Comparison of ENCODE assay signal across 19 cellular contexts in the genomic region with DNA sequence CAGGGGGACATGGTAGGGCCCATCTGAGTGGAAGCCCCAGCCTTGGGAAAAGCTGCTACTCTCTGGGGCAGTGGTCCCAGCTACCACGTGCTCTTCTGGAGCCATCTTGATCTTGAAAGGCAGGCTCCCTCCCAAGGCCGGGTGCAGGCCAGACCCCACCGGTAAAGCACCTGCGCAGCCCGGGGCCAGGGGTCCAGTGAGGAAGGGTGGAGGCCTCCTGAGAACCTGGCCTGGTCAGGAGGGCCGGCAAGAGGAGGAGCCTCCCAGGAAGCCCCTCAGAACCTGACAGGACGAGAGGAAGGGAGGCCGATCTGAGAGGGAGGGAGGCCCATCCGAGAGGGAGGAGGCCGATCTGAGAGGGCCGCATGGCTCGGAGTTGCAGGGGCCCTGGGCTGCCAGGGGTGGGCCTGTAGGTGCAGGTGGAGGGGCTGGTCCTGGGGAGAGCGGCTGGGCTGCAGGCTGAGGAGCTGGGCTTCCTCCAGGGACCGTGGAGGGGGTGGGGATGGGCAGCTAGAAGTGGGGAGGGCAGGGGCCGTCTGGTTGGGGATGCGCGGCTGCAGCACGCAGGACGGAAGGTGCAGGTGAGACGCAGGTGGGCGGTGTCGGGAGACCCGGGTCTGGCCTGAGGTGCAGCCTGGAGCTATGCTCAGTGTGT. TPM values are rescaled to one million over a fixed set of nuclear protein-coding genes. Genes with fewer than 3 reads are reported as not detected.
DNase-seq lines count a peak whose midpoint lies in the region; ATAC-seq, FAIRE-seq and TF ChIP-seq lines count a peak whose summit lies in the region.
"Had no signal": no experiment of that assay in that cellular context is flagged by ENCODE, and none has a peak within 500 bp of the region (broad histone marks: within the 10 kb centered on the region; RNA-seq: fewer than 3 reads in every experiment).

No MANE protein-coding gene starts in this region.

- H2BK12ac ChIP-seq in neuronal stem cell (ENCODE audit: low read length): peak overlapping the region; percentile 63

- peaks cover 84% of the 10 kb centered on the region for H3K4me1 ChIP-seq in left ventricle myocardium inferior
- H3K4me1 ChIP-seq in neuronal stem cell (ENCODE audit: control insufficient read depth in 2 of 2, insufficient read depth in 1 of 2, low read depth in 1 of 2, low read length in 2 of 2): peaks cover 14 to 15% of the 10 kb centered on the region in 2 donors
- H3K4me1 ChIP-seq in transverse colon: peaks cover 8 to 34% (median 17%) of the 10 kb centered on the region in 4 donors
- no peaks in the 10 kb centered on the region for H3K4me1 ChIP-seq in aorta (ENCODE audit: control insufficient read depth in 1 of 2, insufficient read depth in 2 of 2, low read length in 2 of 2)
- H3K4me1 ChIP-seq: Caco-2 had no signal

- TF ChIP-seq CTCF in left ventricle myocardium inferior (IDR thresholded peaks at IDR 0.05; ENCODE audit: borderline replicate concordance) (no peak), chondrocyte (IDR thresholded peaks at IDR 0.05) (no peak), transverse colon (IDR thresholded peaks at IDR 0.05) (no peak)

- TF ChIP-seq POLR2A in transverse colon (IDR thresholded peaks at IDR 0.05): no peak

- peak overlapping the region; percentile 82 for H2BK5ac ChIP-seq in neuronal stem cell (ENCODE audit: low read length)

- no peak overlapping the region for H3K4me3 ChIP-seq in left ventricle myocardium inferior
- peak overlapping the region in 1 of 2 donors; percentile 39 for H3K4me3 ChIP-seq in neuronal stem cell (ENCODE audit: low read length in 2 of 2)
- H3K4me3 ChIP-seq in transverse colon: no peak overlapping the region
- no peak overlapping the region for H3K4me3 ChIP-seq in aorta (ENCODE audit: low read length in 2 of 2)
- H3K4me3 ChIP-seq: Peyer's patch had no signal

- DNase-seq in left ventricle myocardium inferior: no peak
- DNase-seq in cardiac septum (ENCODE audit: low spot score): no peak
- peak; percentile 89 for DNase-seq in chondrocyte (ENCODE audit: low spot score)
- DNase-seq in neuronal stem cell (ENCODE audit: low spot score): no peak
- DNase-seq in transverse colon: no peak
- DNase-seq in HTR-8/SVneo (ENCODE audit: insufficient read length, low spot score): no peak
- no peak for DNase-seq in aorta
- DNase-seq: Caco-2, DMS53, H7, Karpas-422, MM.1S, NCI-H1105, NCI-H187, NCI-H2171, NCI-H510A, Peyer's patch had no signal

- no peak overlapping the region for H4K8ac ChIP-seq in neuronal stem cell (ENCODE audit: low read depth, low read length)

- ATAC-seq in GM18870 (IDR thresholded peaks at IDR 0.05; ENCODE audit: unreplicated experiment) (no peak), aorta (ENCODE audit: low FRiP score) (no peak)

- peak overlapping the region; percentile 87 for H2BK120ac ChIP-seq in neuronal stem cell (ENCODE audit: low read depth, low read length)

- no peak for FAIRE-seq in HTR-8/SVneo (lab: Jason Lieb, UNC)
- FAIRE-seq: A204.1 had no signal

- no peaks in the 10 kb centered on the region for H3K9me3 Mint-ChIP-seq in chondrocyte (ENCODE audit: low read depth)

- H3K14ac ChIP-seq in neuronal stem cell (ENCODE audit: low read length): peak overlapping the region; percentile 82

- H3K9ac ChIP-seq in neuronal stem cell (ENCODE audit: low read depth, low read length, poor library complexity): peak overlapping the region; percentile 70

- H3K9me3 ChIP-seq in left ventricle myocardium inferior (replicated peaks) (no peaks in the 10 kb centered on the region), neuronal stem cell (replicated peaks in 1 of 2; ENCODE audit: control insufficient read depth in 2 of 2, insufficient read depth in 1 of 2, low read depth in 1 of 2, low read length in 2 of 2) (peaks cover 0 to 1% of the 10 kb centered on the region in 2 donors), transverse colon (no peaks in the 10 kb centered on the region), aorta (ENCODE audit: control insufficient read depth, low read length) (no peaks in the 10 kb centered on the region)
- H3K9me3 ChIP-seq: Caco-2, Peyer's patch had no signal

- H2AFZ ChIP-seq in neuronal stem cell (ENCODE audit: low read length): no peak overlapping the region

- in situ Hi-C loops in transverse colon (cut with MboI; ENCODE audit: low pct_ligation_motif_present in 1 of 4, low pct_unique_long_range_greater_than_20kb in 1 of 4, low sequenced_read_pairs in 3 of 4): no loop called here

- intact Hi-C loops in left ventricle myocardium inferior (cut with micrococcal nuclease) (no loop called here), cardiac septum (cut with DNase I) (no loop called here), transverse colon (cut with DNase I; ENCODE audit: low total_unique reads) (no loop called here), aorta (cut with DNase I) (no loop called here)

- H3K27me3 ChIP-seq in left ventricle myocardium inferior (ENCODE audit: low read depth) (no peaks in the 10 kb centered on the region), neuronal stem cell (ENCODE audit: control insufficient read depth in 3 of 3, insufficient read depth in 3 of 3, low read depth in 1 of 3, low read length in 3 of 3) (no peaks in the 10 kb centered on the region), transverse colon (no peaks in the 10 kb centered on the region), aorta (ENCODE audit: control insufficient read depth in 1 of 2, insufficient read depth in 2 of 2, low read length in 1 of 2) (no peaks in the 10 kb centered on the region)
- H3K27me3 ChIP-seq: Peyer's patch had no signal

- no peak overlapping the region for H3K23ac ChIP-seq in neuronal stem cell (ENCODE audit: low read depth, low read length, poor library complexity)

- no peak overlapping the region for H3K27ac Mint-ChIP-seq in chondrocyte (ENCODE audit: unreplicated experiment)

- peak overlapping the region; percentile 92 for H3K18ac ChIP-seq in neuronal stem cell (ENCODE audit: low read length)

- no CpG with 5 or more reads among the region's 23 CpGs for WGBS in neuronal stem cell (ENCODE audit: extremely low coverage in 2 of 2, insufficient read length in 2 of 2, insufficient replicate concordance in 1 of 2), 2 donors
- WGBS in transverse colon (ENCODE audit: low coverage in 1 of 2), 2 donors: 95 to 100% methylated on average over 1 to 23 of the region's 23 CpGs
- 93 to 94% methylated on average over 22 to 23 of the region's 23 CpGs for WGBS in aorta, 2 donors

- H3K4me2 ChIP-seq in neuronal stem cell (ENCODE audit: insufficient read depth, low read length, poor library complexity, severe bottlenecking): no peak overlapping the region

- no peak for TF ChIP-seq EP300 in transverse colon (IDR thresholded peaks at IDR 0.05; ENCODE audit: low read depth)

- H3K27ac ChIP-seq in left ventricle myocardium inferior (replicated peaks) (peak overlapping the region; percentile 87), neuronal stem cell (replicated peaks; ENCODE audit: low read length) (no peak overlapping the region), transverse colon (peak overlapping the region; percentile 31 to 65 (median 50)), aorta (ENCODE audit: low read depth in 1 of 2, low read length in 2 of 2) (no peak overlapping the region)

- H2AK5ac ChIP-seq in neuronal stem cell (ENCODE audit: low read depth, low read length): peak overlapping the region; percentile 96

- no peaks in the 10 kb centered on the region for H3K36me3 Mint-ChIP-seq in chondrocyte (ENCODE audit: low read depth)

- peaks cover 5% of the 10 kb centered on the region for H3K79me1 ChIP-seq in neuronal stem cell (ENCODE audit: low read depth, low read length)

- peaks cover 38% of the 10 kb centered on the region for H3K4me1 Mint-ChIP-seq in chondrocyte (ENCODE audit: low read depth)

- H2BK15ac ChIP-seq in neuronal stem cell (ENCODE audit: low read length): peak overlapping the region; percentile 93

- H3K4ac ChIP-seq in neuronal stem cell (ENCODE audit: low read length): no peak overlapping the region

- H3K4me3 Mint-ChIP-seq in chondrocyte (ENCODE audit: unreplicated experiment): no peak overlapping the region

- no peak overlapping the region for H4K91ac ChIP-seq in neuronal stem cell (ENCODE audit: low read depth, low read length, poor library complexity)

- H3K36me3 ChIP-seq in left ventricle myocardium inferior (no peaks in the 10 kb centered on the region), neuronal stem cell (replicated peaks in 1 of 2; ENCODE audit: control insufficient read depth in 2 of 2, insufficient read depth in 2 of 2, low read length in 2 of 2) (no peaks in the 10 kb centered on the region), transverse colon (no peaks in the 10 kb centered on the region), aorta (ENCODE audit: control insufficient read depth in 1 of 2, insufficient read depth in 2 of 2, low read length in 1 of 2) (no peaks in the 10 kb centered on the region)
- H3K36me3 ChIP-seq: Peyer's patch had no signal

- H3K27me3 Mint-ChIP-seq in chondrocyte (ENCODE audit: low read depth): no peaks in the 10 kb centered on the region

RNA-seq across cellular contexts. Expression of a gene that starts 0.5 kb away (rescaled TPM):
- 77.6 TPM for total RNA-seq in left ventricle myocardium inferior
- total RNA-seq in cardiac septum: 64.8 TPM
- total RNA-seq in chondrocyte: 23.8 to 44.8 TPM (median 31.7 TPM) in 3 replicates
- polyA plus RNA-seq in neuronal stem cell (2013, experiment 1 of 2): 13.1 TPM
- 11.3 TPM for polyA plus RNA-seq in neuronal stem cell (2013, experiment 2 of 2)
- 100 to 1,000 TPM; 146 to 981 (median 258) TPM for total RNA-seq in transverse colon
- 10 to 100 TPM; 15.6 to 37.1 TPM for total RNA-seq in aorta
- 1 to 10 TPM; 5.5 to 6.8 TPM for polyA plus RNA-seq in aorta

Comparison
In these comparisons a context has a peak if more than half of its experiments do, and no peak if none do; other contexts are left out.
1. H3K27ac ChIP-seq: peak in left ventricle myocardium inferior (single experiment) and transverse colon (4 of 4); none in neuronal stem cell (single experiment) and aorta (0 of 2).